In the genomic region with DNA sequence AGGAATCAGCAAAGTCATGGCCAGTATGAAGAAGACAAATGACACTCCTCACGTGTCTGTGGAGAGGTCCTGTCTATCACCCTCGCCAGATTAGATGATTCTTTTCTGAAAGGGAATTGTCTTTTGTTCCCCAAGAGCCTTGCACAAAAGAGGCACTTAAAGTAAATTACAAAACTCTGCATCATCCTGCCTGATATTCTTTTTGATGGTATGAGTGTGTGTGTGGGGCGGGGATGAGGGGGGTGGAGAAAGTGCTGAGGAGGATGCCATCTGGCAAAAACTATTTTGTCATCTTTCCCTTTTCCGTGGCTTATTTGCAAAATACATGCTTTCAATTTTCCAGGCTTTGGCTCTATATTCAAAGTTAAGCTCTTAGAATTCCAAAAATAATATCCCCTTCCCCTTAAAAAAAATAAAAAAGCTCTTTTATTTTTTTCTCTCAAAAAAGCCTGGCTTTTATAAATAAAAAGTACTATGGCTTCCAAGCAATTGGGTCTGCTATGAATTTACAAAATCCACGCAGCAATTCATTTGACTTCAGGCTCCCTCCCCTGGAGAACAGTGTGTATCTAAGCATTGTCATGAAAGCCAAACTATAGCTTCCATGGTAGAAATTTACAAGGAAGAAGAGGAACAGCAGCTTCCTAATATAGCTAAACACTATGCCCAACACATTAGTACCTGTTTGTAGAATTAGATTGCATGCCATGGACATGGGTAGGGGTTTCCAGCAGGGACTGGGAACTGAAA, we compare ENCODE assay signal across 1 cellular context.
TF ChIP-seq lines count a peak whose summit lies in the region.

No MANE protein-coding gene starts in this region.

TF ChIP-seq in GM23338, 12 proteins besides CTCF, POLR2A, EP300 and RAD21 (continued from another document):
- TF ChIP-seq, protein P1, sequence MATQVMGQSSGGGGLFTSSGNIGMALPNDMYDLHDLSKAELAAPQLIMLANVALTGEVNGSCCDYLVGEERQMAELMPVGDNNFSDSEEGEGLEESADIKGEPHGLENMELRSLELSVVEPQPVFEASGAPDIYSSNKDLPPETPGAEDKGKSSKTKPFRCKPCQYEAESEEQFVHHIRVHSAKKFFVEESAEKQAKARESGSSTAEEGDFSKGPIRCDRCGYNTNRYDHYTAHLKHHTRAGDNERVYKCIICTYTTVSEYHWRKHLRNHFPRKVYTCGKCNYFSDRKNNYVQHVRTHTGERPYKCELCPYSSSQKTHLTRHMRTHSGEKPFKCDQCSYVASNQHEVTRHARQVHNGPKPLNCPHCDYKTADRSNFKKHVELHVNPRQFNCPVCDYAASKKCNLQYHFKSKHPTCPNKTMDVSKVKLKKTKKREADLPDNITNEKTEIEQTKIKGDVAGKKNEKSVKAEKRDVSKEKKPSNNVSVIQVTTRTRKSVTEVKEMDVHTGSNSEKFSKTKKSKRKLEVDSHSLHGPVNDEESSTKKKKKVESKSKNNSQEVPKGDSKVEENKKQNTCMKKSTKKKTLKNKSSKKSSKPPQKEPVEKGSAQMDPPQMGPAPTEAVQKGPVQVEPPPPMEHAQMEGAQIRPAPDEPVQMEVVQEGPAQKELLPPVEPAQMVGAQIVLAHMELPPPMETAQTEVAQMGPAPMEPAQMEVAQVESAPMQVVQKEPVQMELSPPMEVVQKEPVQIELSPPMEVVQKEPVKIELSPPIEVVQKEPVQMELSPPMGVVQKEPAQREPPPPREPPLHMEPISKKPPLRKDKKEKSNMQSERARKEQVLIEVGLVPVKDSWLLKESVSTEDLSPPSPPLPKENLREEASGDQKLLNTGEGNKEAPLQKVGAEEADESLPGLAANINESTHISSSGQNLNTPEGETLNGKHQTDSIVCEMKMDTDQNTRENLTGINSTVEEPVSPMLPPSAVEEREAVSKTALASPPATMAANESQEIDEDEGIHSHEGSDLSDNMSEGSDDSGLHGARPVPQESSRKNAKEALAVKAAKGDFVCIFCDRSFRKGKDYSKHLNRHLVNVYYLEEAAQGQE (IDR thresholded peaks at IDR 0.05; ENCODE audit: unreplicated experiment): no peak
- no peak for TF ChIP-seq ZNF331 (CRISPR knock-in tag; IDR thresholded peaks at IDR 0.05; ENCODE audit: low read depth)
- TF ChIP-seq STAT1 (IDR thresholded peaks at IDR 0.05; ENCODE audit: unreplicated experiment): no peak
- TF ChIP-seq ZNF462 (CRISPR knock-in tag; IDR thresholded peaks at IDR 0.05): no peak
